In genomic region chr1:67792756-67793475, GRCh38 we compare ENCODE assay signal across 18 cellular contexts. TPM values are rescaled to one million over a fixed set of nuclear protein-coding genes. Genes with fewer than 3 reads are reported as not detected.
DNase-seq lines count a peak whose midpoint lies in the region; ATAC-seq, FAIRE-seq and TF ChIP-seq lines count a peak whose summit lies in the region.
"Had no signal": no experiment of that assay in that cellular context is flagged by ENCODE, and none has a peak within 500 bp of the region (broad histone marks: within the 10 kb centered on the region; RNA-seq: fewer than 3 reads in every experiment).

No MANE protein-coding gene starts in this region.

- H3K36me3 Mint-ChIP-seq in T-helper 17 cell (ENCODE audit: low read depth): peaks cover 2% of the 10 kb centered on the region

- no peak overlapping the region for H3K4me3 ChIP-seq in GM12878
- no peak overlapping the region for H3K4me3 ChIP-seq in left lung
- H3K4me3 ChIP-seq in stomach smooth muscle (ENCODE audit: low read length in 2 of 2): no peak overlapping the region
- H3K4me3 ChIP-seq: HAP-1 had no signal

- no peak for FAIRE-seq in GM12878 (lab: Jason Lieb, UNC)

- no peak overlapping the region for H3K27ac Mint-ChIP-seq in T-helper 17 cell
- H3K27ac Mint-ChIP-seq: activated CD4-positive, alpha-beta T cell treated with anti-CD3 and anti-CD28 coated beads, Interleukin-2, amount 10 ng/mL, durations not matched to agents 24 days and 14 days had no signal

- SMC1A ChIA-PET in GM12878 (lab: Charles Lee; ENCODE audit: uncharacterized antibody, unreplicated experiment): interaction anchor here (0.7 to 12.3 kb wide), 6 partner anchors 11 to 55 kb away, joined by 3 to 389 read pairs (median 14); no protein-coding TSS in a partner anchor

- 0% methylated on average over 1 of the region's 1 CpG for WGBS in GM12878 (ENCODE audit: insufficient coverage, insufficient replicate concordance, low lambda C conversion rate, missing lambda C conversion rate)

- H3K9me3 ChIP-seq in GM12878 (replicated peaks; ENCODE audit: control insufficient read depth, insufficient read depth, low read length): no peaks in the 10 kb centered on the region
- H3K9me3 ChIP-seq in left lung: no peaks in the 10 kb centered on the region
- H3K9me3 ChIP-seq in stomach smooth muscle (ENCODE audit: control insufficient read depth in 2 of 2, low read length in 2 of 2): no peaks in the 10 kb centered on the region
- H3K9me3 ChIP-seq in T-helper 17 cell (ENCODE audit: control insufficient read depth, low read length, poor library complexity, severe bottlenecking): no peaks in the 10 kb centered on the region
- H3K9me3 ChIP-seq: HAP-1 had no signal

- no TSS peak for BruUV-seq in GM12878 (replicated peaks; lab: Mats Ljungman, UMichigan)

- H2AFZ ChIP-seq in GM12878 (ENCODE audit: control insufficient read depth, low read depth, low read length): no peak overlapping the region

- H3K27me3 Mint-ChIP-seq in T-helper 17 cell: peaks cover 48% of the 10 kb centered on the region

- H3K27me3 ChIP-seq in GM12878 (replicated peaks in 1 of 2; ENCODE audit: control insufficient read depth in 2 of 2, insufficient read depth in 2 of 2, low read length in 1 of 2) (no peaks in the 10 kb centered on the region; a peak in 2 of 4 replicates), left lung (no peaks in the 10 kb centered on the region), stomach smooth muscle (ENCODE audit: control insufficient read depth in 1 of 2, insufficient read depth in 2 of 2, low read length in 2 of 2) (no peaks in the 10 kb centered on the region)

- TF ChIP-seq POLR2A in GM12878 (IDR thresholded peaks at IDR 0.05; ENCODE audit: low read depth, low read length): no peak

- DNase-seq in HT1080 (ENCODE audit: low read depth): peak; percentile 11
- DNase-seq in GM12878 (ENCODE audit: low read depth, low spot score): no peak
- no peak for DNase-seq in left lung
- DNase-seq in T-helper 17 cell: no peak
- no peak for DNase-seq in activated T-cell treated with anti-CD3 and anti-CD28 coated beads, Interleukin-2, amount 50 U/mL, for 1 hour
- DNase-seq in HEK293T (ENCODE audit: extremely low spot score): no peak
- DNase-seq: activated CD4-positive, alpha-beta T cell treated with anti-CD3 and anti-CD28 coated beads, Interleukin-2, amount 10 ng/mL, durations not matched to agents 24 days and 14 days; activated effector memory CD4-positive, alpha-beta T cell treated with Interleukin-2 at 50 U/mL for 16 hours; central memory CD4-positive, alpha-beta T cell; COR-L47; islet precursor cell; NCI-H446 treated with DMSO at 0.1 percent for 48 hours; occipital lobe; stimulated activated CD4-positive, alpha-beta T cell treated with anti-CD3 and anti-CD28 coated beads, Interleukin-2, amount 100 ng/mL, for 48 hours; stimulated activated naive CD4-positive, alpha-beta T cell had no signal

- intact Hi-C loops in GM12878 (cut with micrococcal nuclease; ENCODE audit: unreplicated experiment): no loop called here
- intact Hi-C loops in left lung (cut with DNase I): no loop called here

- TF ChIP-seq RAD21 in GM12878 (IDR thresholded peaks at IDR 0.05; ENCODE audit: insufficient read depth, low read depth, low read length): no peak

- no peak overlapping the region for H3K4me2 ChIP-seq in GM12878 (ENCODE audit: control insufficient read depth, insufficient read depth)

- H3K9ac ChIP-seq in GM12878 (ENCODE audit: control insufficient read depth, insufficient read depth, low read length) (no peak overlapping the region), stomach smooth muscle (ENCODE audit: low read length in 2 of 2) (no peak overlapping the region)

- no peak for ATAC-seq in GM12878
- ATAC-seq in left lung: no peak
- no peak for ATAC-seq in T-helper 17 cell
- no peak for ATAC-seq in HG03469 (IDR thresholded peaks at IDR 0.05; ENCODE audit: unreplicated experiment)

- CTCF ChIA-PET in GM12878 (lab: Yijun Ruan, JAX): interaction anchor here (0.8 to 4.3 kb wide), 8 partner anchors 11 to 34 kb away, joined by 3 to 24 read pairs (median 4); no protein-coding TSS in a partner anchor
- CTCF ChIA-PET in HEK293T (lab: Yijun Ruan, JAX): interaction anchor here (0.6 to 0.8 kb wide), 2 partner anchors 20 to 32 kb away, joined by 3 read pairs; no protein-coding TSS in a partner anchor

- H3K36me3 ChIP-seq in GM12878 (ENCODE audit: control insufficient read depth in 2 of 2, insufficient read depth in 2 of 2, low read length in 1 of 2) (no peaks in the 10 kb centered on the region), left lung (no peaks in the 10 kb centered on the region), stomach smooth muscle (ENCODE audit: control insufficient read depth in 2 of 2, insufficient read depth in 2 of 2, low read length in 2 of 2) (no peaks in the 10 kb centered on the region)
- H3K36me3 ChIP-seq: HAP-1 had no signal

- no peak for TF ChIP-seq EP300 in GM12878 (IDR thresholded peaks at IDR 0.05; ENCODE audit: borderline replicate concordance in 1 of 2, control insufficient read depth in 1 of 2, low read depth in 2 of 2, low read length in 2 of 2)

- POLR2A ChIA-PET in GM12878 (lab: Charles Lee): interaction anchor here (0.7 to 4.0 kb wide), 9 partner anchors 10 to 106 kb away, joined by 3 to 17 read pairs (median 15); no protein-coding TSS in a partner anchor
- POLR2A ChIA-PET in HEK293T (lab: Yijun Ruan, JAX): no interaction called here

- H4K20me1 ChIP-seq in GM12878 (ENCODE audit: control insufficient read depth, insufficient read depth): no peaks in the 10 kb centered on the region

- H3K4me1 ChIP-seq in GM12878 (ENCODE audit: control insufficient read depth, insufficient read depth, low read length) (no peaks in the 10 kb centered on the region), left lung (peaks cover 11 to 19% of the 10 kb centered on the region in 2 donors), stomach smooth muscle (ENCODE audit: control insufficient read depth, insufficient read depth, low read length) (peaks cover 37% of the 10 kb centered on the region)

- H3K4me3 Mint-ChIP-seq in T-helper 17 cell: no peak overlapping the region
- H3K4me3 Mint-ChIP-seq: activated CD4-positive, alpha-beta T cell treated with anti-CD3 and anti-CD28 coated beads, Interleukin-2, amount 10 ng/mL, durations not matched to agents 24 days and 14 days had no signal

- RAD21 ChIA-PET in GM12878 (lab: Charles Lee; ENCODE audit: unreplicated experiment): interaction anchor here (0.7 to 9.5 kb wide), 13 partner anchors 10 to 44 kb away, joined by 3 to 87 read pairs (median 11); no protein-coding TSS in a partner anchor

- H3K27ac ChIP-seq in GM12878 (ENCODE audit: control insufficient read depth, insufficient read depth) (no peak overlapping the region), left lung (peak overlapping the region; percentile 19 to 50), stomach smooth muscle (ENCODE audit: low read length) (peak overlapping the region; percentile 53)

- no peak for TF ChIP-seq CTCF in GM12878 (IDR thresholded peaks at IDR 0.05 in 2 of 3, conservative IDR thresholded peaks at IDR 0.05 in 1 of 3; ENCODE audit: control insufficient read depth in 2 of 3, extremely low read depth in 1 of 3, insufficient read depth in 1 of 3, low read depth in 3 of 3, low read length in 3 of 3)
- no peak for TF ChIP-seq CTCF in left lung (IDR thresholded peaks at IDR 0.05)

- no peaks in the 10 kb centered on the region for H3K79me2 ChIP-seq in GM12878 (ENCODE audit: control insufficient read depth, insufficient read depth, low read length)

- no peaks in the 10 kb centered on the region for H3K4me1 Mint-ChIP-seq in T-helper 17 cell
- H3K4me1 Mint-ChIP-seq: activated CD4-positive, alpha-beta T cell treated with anti-CD3 and anti-CD28 coated beads, Interleukin-2, amount 10 ng/mL, durations not matched to agents 24 days and 14 days had no signal

- in situ Hi-C loops in GM12878 (cut with MboI): no loop called here

TF ChIP-seq in GM12878, 131 proteins besides CTCF, POLR2A, EP300 and RAD21 (continues in another document):
- TF ChIP-seq NFIC (IDR thresholded peaks at IDR 0.05; ENCODE audit: low read depth, low read length) (no peak), HDAC2 (IDR thresholded peaks at IDR 0.05) (no peak), GABPA (IDR thresholded peaks at IDR 0.05; ENCODE audit: low read depth) (no peak), RBBP5 (conservative IDR thresholded peaks at IDR 0.05) (no peak)

TF ChIP-seq in HEK293T, 16 proteins besides CTCF, POLR2A, EP300 and RAD21 (continues in another document):
- TF ChIP-seq CTBP1 (IDR thresholded peaks at IDR 0.05; ENCODE audit: borderline replicate concordance) (no peak), ELF4 (IDR thresholded peaks at IDR 0.05) (no peak), L3MBTL2 (conservative IDR thresholded peaks at IDR 0.05) (no peak), LEF1 (IDR thresholded peaks at IDR 0.05; ENCODE audit: borderline replicate concordance) (no peak)

RNA-seq across cellular contexts. Expression of gene GNG12, which starts 40.4 kb away (rescaled TPM):
- total RNA-seq in HT1080 (2014; rRNA removed; shearing (Covaris generic)): 115 and 144 TPM in 2 replicates
- polyA plus RNA-seq in HT1080 (2015; cell fraction: cytosol; rRNA removed): 145 and 181 TPM in 2 replicates
- 71.5 and 78.6 TPM in 2 replicates for polyA plus RNA-seq in HT1080 (2015; cell fraction: nucleus; rRNA removed)
- total RNA-seq in GM12878 (2013; cell fraction: nucleolus; rRNA removed): 4.2 and 4.4 TPM in 2 replicates
- total RNA-seq in GM12878 (2014; rRNA removed): 0.27 and 0.28 TPM in 2 replicates
- 0.31 and 0.32 TPM in 2 replicates for total RNA-seq in GM12878 (2014; rRNA removed; fragmentation: Illumina TruSeq; extraction: Trizol)
- total RNA-seq in GM12878 (2021): 0.38 and 0.43 TPM in 2 replicates
- 0.09 TPM for polyA plus RNA-seq in GM12878 (2011; ENCODE audit: low read depth)
- polyA plus RNA-seq in GM12878 (2011; rRNA removed): 32.8 and 48.5 TPM in 2 replicates
- 10.5 and 14.8 TPM in 2 replicates for polyA plus RNA-seq in GM12878 (2011; cell fraction: cytosol; rRNA removed)
- polyA plus RNA-seq in GM12878 (2011; cell fraction: nucleus; rRNA removed): 12.2 and 16.1 TPM in 2 replicates
- 0.15 and 0.20 TPM in 2 replicates for polyA plus RNA-seq in GM12878 (2012)
- polyA plus RNA-seq in GM12878 (2014; fragmentation: Illumina TruSeq; extraction: Trizol): 0.51 and 0.55 TPM in 2 replicates
- polyA plus RNA-seq in GM12878 (2014; fragmentation: Nextera tagmentation; extraction: Ambion mirVana): under 1 TPM; 0.22 to 0.27 TPM
- 0.25 and 0.27 TPM in 2 replicates for polyA plus RNA-seq in GM12878 (2014; rRNA removed)
- polyA plus RNA-seq in GM12878 (2016; fragmentation: Nextera tagmentation; extraction: Ambion mirVana): under 1 TPM; 0.50 to 0.79 TPM
- polyA minus RNA-seq in GM12878 (2011; rRNA and poly(A)+ RNA removed): 20.8 and 23.3 TPM in 2 replicates
- polyA minus RNA-seq in GM12878 (2011; cell fraction: cytosol; rRNA and poly(A)+ RNA removed): 7.5 and 7.6 TPM in 2 replicates
- 16.4 and 27.7 TPM in 2 replicates for polyA minus RNA-seq in GM12878 (2011; cell fraction: nucleus; rRNA and poly(A)+ RNA removed)
- total RNA-seq in left lung: 10 to 100 TPM; 57.0 to 71.9 TPM
- total RNA-seq in T-helper 17 cell: not detected

Comparison
In these comparisons a context has a peak if more than half of its experiments do, and no peak if none do; other contexts are left out.
1. RNA of gene GNG12, which starts 40.4 kb away (total RNA-seq): 115 to 144 TPM in HT1080 and 57.0 to 71.9 TPM in left lung; 0.27 to 4.4 TPM in GM12878 and not detected in T-helper 17 cell; every median in the first group is over 10 times any median in the second.